ENCODE assay signal across 17 cellular contexts in genomic region chr4:8316251-8316771, GRCh38. TPM values are rescaled to one million over a fixed set of nuclear protein-coding genes. Genes with fewer than 3 reads are reported as not detected.
DNase-seq lines count a peak whose midpoint lies in the region; ATAC-seq and TF ChIP-seq lines count a peak whose summit lies in the region.
"Had no signal": no experiment of that assay in that cellular context is flagged by ENCODE, and none has a peak within 500 bp of the region (broad histone marks: within the 10 kb centered on the region; RNA-seq: fewer than 3 reads in every experiment).

No MANE protein-coding gene starts in this region.

- no peak overlapping the region for H3K4me3 Mint-ChIP-seq in progenitor cell of endocrine pancreas (ENCODE audit: low read depth)
- H3K4me3 Mint-ChIP-seq: activated CD8-positive, alpha-beta T cell treated with anti-CD3 and anti-CD28 coated beads, Interleukin-2, amount 10 ng/mL, durations not matched to agents 7 days and 5 days; activated naive CD8-positive, alpha-beta T cell treated with anti-CD3 and anti-CD28 coated beads for 36 hours; stimulated activated memory B cell treated with anti-CD40 and anti-IgM and Interleukin-4, amounts not matched to agents 10 μg/mL and 1 μg/mL and 100 μg/mL, for 72 hours had no signal

- H3K4me2 ChIP-seq in DOHH2 (ENCODE audit: low read length) = peak overlapping the region; percentile 64
- H3K4me2 ChIP-seq: KMS-11 had no signal

- peak overlapping the region; percentile 93 for H3K27ac Mint-ChIP-seq in progenitor cell of endocrine pancreas
- H3K27ac Mint-ChIP-seq: activated CD8-positive, alpha-beta T cell treated with anti-CD3 and anti-CD28 coated beads, Interleukin-2, amount 10 ng/mL, durations not matched to agents 7 days and 5 days; activated naive CD8-positive, alpha-beta T cell treated with anti-CD3 and anti-CD28 coated beads for 36 hours; stimulated activated memory B cell treated with anti-CD40 and anti-IgM and Interleukin-4, amounts not matched to agents 10 μg/mL and 1 μg/mL and 100 μg/mL, for 72 hours had no signal

- H3K9ac ChIP-seq in iPS-20b (ENCODE audit: low read depth, low read length) = 0 out of 2 replicates have a peak overlapping the region, but pooled peaks have one; percentile 18
- H3K9ac ChIP-seq: KMS-11 had no signal

- peaks cover 38% of the 10 kb centered on the region for H3K4me1 ChIP-seq in DOHH2 (ENCODE audit: control insufficient read depth, low read length)
- peaks cover 17% of the 10 kb centered on the region for H3K4me1 ChIP-seq in RWPE2 (ENCODE audit: insufficient read depth, poor library complexity, severe bottlenecking)
- H3K4me1 ChIP-seq in iPS-20b (ENCODE audit: insufficient read depth, low read length) = peaks cover 9% of the 10 kb centered on the region; the same call in 1 of the 2 replicates
- H3K4me1 ChIP-seq in tibial nerve = peaks cover 0 to 24% (median 0%) of the 10 kb centered on the region in 4 donors
- H3K4me1 ChIP-seq: colonic mucosa, HAP-1 had no signal

- H3K27me3 Mint-ChIP-seq in progenitor cell of endocrine pancreas = peaks cover 2% of the 10 kb centered on the region
- H3K27me3 Mint-ChIP-seq: activated naive CD8-positive, alpha-beta T cell treated with anti-CD3 and anti-CD28 coated beads for 36 hours had no signal

- H3K36me3 ChIP-seq in DOHH2 (ENCODE audit: control insufficient read depth, low read length) (no peaks in the 10 kb centered on the region), RWPE2 (ENCODE audit: low read depth) (no peaks in the 10 kb centered on the region), iPS-20b (ENCODE audit: insufficient read depth, low read depth, low read length) (no peaks in the 10 kb centered on the region), brain microvascular endothelial cell (replicated peaks) (no peaks in the 10 kb centered on the region), tibial nerve (no peaks in the 10 kb centered on the region)
- H3K36me3 ChIP-seq: colonic mucosa, HAP-1 had no signal

- H3K27me3 ChIP-seq in DOHH2 (ENCODE audit: control insufficient read depth, low read length) (no peaks in the 10 kb centered on the region), RWPE2 (ENCODE audit: insufficient read depth, poor library complexity, severe bottlenecking) (no peaks in the 10 kb centered on the region), iPS-20b (ENCODE audit: insufficient read depth, low read length) (no peaks in the 10 kb centered on the region), brain microvascular endothelial cell (replicated peaks) (no peaks in the 10 kb centered on the region), tibial nerve (no peaks in the 10 kb centered on the region)
- H3K27me3 ChIP-seq: colonic mucosa had no signal

- H3K9me3 Mint-ChIP-seq in progenitor cell of endocrine pancreas (ENCODE audit: low read depth) = peaks cover 11% of the 10 kb centered on the region

- WGBS in tibial nerve, 2 donors = 79 to 90% methylated on average over 8 to 9 of the region's 10 CpGs

- H3K79me2 ChIP-seq in DOHH2 (ENCODE audit: control insufficient read depth, low read length) = no peaks in the 10 kb centered on the region

- ATAC-seq in RWPE2 (ENCODE audit: low read depth) (peak; percentile 50), HG02970 (IDR thresholded peaks at IDR 0.05; ENCODE audit: low FRiP score, unreplicated experiment) (no peak)
- ATAC-seq: activated CD8-positive, alpha-beta T cell treated with anti-CD3 and anti-CD28 coated beads, Interleukin-2, amount 10 ng/mL, durations not matched to agents 7 days and 5 days; stimulated activated memory B cell treated with anti-CD40 and anti-IgM and Interleukin-4, amounts not matched to agents 10 μg/mL and 1 μg/mL and 100 μg/mL, for 72 hours had no signal

- H3K27ac ChIP-seq in DOHH2 (ENCODE audit: low read depth, low read length) = no peak overlapping the region
- peak overlapping the region; percentile 23 for H3K27ac ChIP-seq in RWPE2 (ENCODE audit: poor library complexity, severe bottlenecking)
- no peak overlapping the region for H3K27ac ChIP-seq in iPS-20b (ENCODE audit: low read length)
- H3K27ac ChIP-seq in brain microvascular endothelial cell = no peak overlapping the region
- H3K27ac ChIP-seq in tibial nerve = no peak overlapping the region
- H3K27ac ChIP-seq: colonic mucosa, KMS-11 had no signal

- H4K20me1 ChIP-seq in DOHH2 (ENCODE audit: control insufficient read depth, insufficient read depth, low read depth, low read length) = no peaks in the 10 kb centered on the region

- H3K9me2 ChIP-seq in DOHH2 (replicated peaks; ENCODE audit: control insufficient read depth, low read length) = no peaks in the 10 kb centered on the region

- H3K9me3 ChIP-seq in DOHH2 (ENCODE audit: control insufficient read depth, insufficient read depth, low read length) (no peaks in the 10 kb centered on the region), RWPE2 (ENCODE audit: severe bottlenecking) (no peaks in the 10 kb centered on the region), iPS-20b (ENCODE audit: insufficient read depth, low read depth, low read length) (no peaks in the 10 kb centered on the region; the same call in 1 of the 2 replicates), tibial nerve (peaks cover 0 to 16% (median 2%) of the 10 kb centered on the region in 4 donors)
- H3K9me3 ChIP-seq: colonic mucosa, HAP-1 had no signal

- TF ChIP-seq POLR2A in tibial nerve (IDR thresholded peaks at IDR 0.05) = no peak

- peaks cover 2% of the 10 kb centered on the region for H3K36me3 Mint-ChIP-seq in progenitor cell of endocrine pancreas (ENCODE audit: insufficient read depth)
- H3K36me3 Mint-ChIP-seq: activated naive CD8-positive, alpha-beta T cell treated with anti-CD3 and anti-CD28 coated beads for 36 hours; stimulated activated memory B cell treated with anti-CD40 and anti-IgM and Interleukin-4, amounts not matched to agents 10 μg/mL and 1 μg/mL and 100 μg/mL, for 72 hours had no signal

- peaks cover 15% of the 10 kb centered on the region for H3K4me1 Mint-ChIP-seq in progenitor cell of endocrine pancreas (ENCODE audit: low read depth)
- H3K4me1 Mint-ChIP-seq: activated naive CD8-positive, alpha-beta T cell treated with anti-CD3 and anti-CD28 coated beads for 36 hours; stimulated activated memory B cell treated with anti-CD40 and anti-IgM and Interleukin-4, amounts not matched to agents 10 μg/mL and 1 μg/mL and 100 μg/mL, for 72 hours had no signal

- H3K4me3 ChIP-seq in DOHH2 (ENCODE audit: low read length) = peak overlapping the region; percentile 7; the same call in 1 of the 2 replicates
- no peak overlapping the region for H3K4me3 ChIP-seq in RWPE2 (ENCODE audit: severe bottlenecking)
- H3K4me3 ChIP-seq in iPS-20b (ENCODE audit: low read length) = no peak overlapping the region
- H3K4me3 ChIP-seq in brain microvascular endothelial cell (ENCODE audit: low read depth, low read length) = no peak overlapping the region
- no peak overlapping the region for H3K4me3 ChIP-seq in tibial nerve
- H3K4me3 ChIP-seq: colonic mucosa, HAP-1 had no signal

- DNase-seq in RWPE2 (ENCODE audit: low spot score) (peak; percentile 34), progenitor cell of endocrine pancreas (ENCODE audit: low spot score, unreplicated experiment) (no peak), brain microvascular endothelial cell (no peak), ecto neural progenitor cell (ENCODE audit: low spot score) (no peak), tibial nerve (ENCODE audit: low spot score in 2 of 2) (no peak)
- DNase-seq: activated CD8-positive, alpha-beta T cell treated with anti-CD3 and anti-CD28 coated beads, Interleukin-2, amount 10 ng/mL, durations not matched to agents 7 days and 5 days; activated naive CD8-positive, alpha-beta T cell treated with anti-CD3 and anti-CD28 coated beads for 36 hours; colonic mucosa; NCI-H187 treated with DMSO at 0.1 percent for 48 hours; NK-92 treated with Interleukin-12 subunit alpha and Interleukin-12 subunit beta, amount 100 ng/mL, for 24 hours had no signal

- in situ Hi-C loops in brain microvascular endothelial cell (cut with HindIII; ENCODE audit: low pct_ligation_motif_present, low sequenced_read_pairs) = no loop called here

- H3F3A ChIP-seq in DOHH2 (ENCODE audit: control insufficient read depth, insufficient read depth) = 0 out of 2 replicates have a peak, but pooled peaks cover 2% of the 10 kb centered on the region

- TF ChIP-seq CTCF in DOHH2 (IDR thresholded peaks at IDR 0.05; ENCODE audit: low read depth, low read length, poor library complexity, severe bottlenecking) = no peak
- TF ChIP-seq CTCF in RWPE2 (IDR thresholded peaks at IDR 0.05; ENCODE audit: poor library complexity, severe bottlenecking) = no peak
- no peak for TF ChIP-seq CTCF in progenitor cell of endocrine pancreas (IDR thresholded peaks at IDR 0.05; ENCODE audit: unreplicated experiment)
- TF ChIP-seq CTCF in brain microvascular endothelial cell (IDR thresholded peaks at IDR 0.05; ENCODE audit: low read depth, low read length, missing control alignments) = no peak
- no peak for TF ChIP-seq CTCF in tibial nerve (IDR thresholded peaks at IDR 0.05)

- no peak for TF ChIP-seq EP300 in tibial nerve (IDR thresholded peaks at IDR 0.05)

RNA-seq across cellular contexts. Expression of gene HTRA3, which starts 46.8 kb away (rescaled TPM):
- total RNA-seq in progenitor cell of endocrine pancreas (0.69 and 0.86 TPM in 2 replicates), tibial nerve (10 to 100 TPM; 34.9 to 54.3 (median 43.5) TPM)
- total RNA-seq: activated CD8-positive, alpha-beta T cell treated with anti-CD3 and anti-CD28 coated beads, Interleukin-2, amount 10 ng/mL, durations not matched to agents 7 days and 5 days; activated naive CD8-positive, alpha-beta T cell treated with anti-CD3 and anti-CD28 coated beads for 36 hours; T-helper 1 cell treated with Interleukin-12 subunit alpha and Interleukin-12 subunit beta and Interleukin-4 antibody, amounts not matched to agents 30 ng/mL and 1 ng/mL, for 36 hours had no signal

Comparison
In these comparisons a context has a peak if more than half of its experiments do, and no peak if none do; other contexts are left out.
1. RNA of gene HTRA3, which starts 46.8 kb away (total RNA-seq): 34.9 to 54.3 TPM in tibial nerve; 0.69 to 0.86 TPM in progenitor cell of endocrine pancreas; every median in the first group is over 10 times any median in the second.